Comparison of ENCODE assay signal across 8 cellular contexts in genomic region chr3:138914870-138915502, GRCh38. TPM values are rescaled to one million over a fixed set of nuclear protein-coding genes. Genes with fewer than 3 reads are reported as not detected.
DNase-seq lines count a peak whose midpoint lies in the region; ATAC-seq and TF ChIP-seq lines count a peak whose summit lies in the region.

No MANE protein-coding gene starts in this region.

- peak overlapping the region; percentile 92 for H2AFZ ChIP-seq in osteoblast (ENCODE audit: low read length)

- H3K79me2 ChIP-seq in osteoblast (ENCODE audit: insufficient read depth, low read length), result no peaks in the 10 kb centered on the region

- peak overlapping the region; percentile 83 for H3K4me3 ChIP-seq in cardiac muscle cell
- H3K4me3 ChIP-seq in SJSA1, result peak overlapping the region; percentile 69
- peak overlapping the region; percentile 84 for H3K4me3 ChIP-seq in osteoblast (ENCODE audit: insufficient read depth, low read length)

- H3K27me3 ChIP-seq in cardiac muscle cell, result peaks cover 2% of the 10 kb centered on the region
- no peaks in the 10 kb centered on the region for H3K27me3 ChIP-seq in SJSA1 (replicated peaks)
- no peaks in the 10 kb centered on the region for H3K27me3 ChIP-seq in osteoblast (ENCODE audit: insufficient read depth, low read length)

- ATAC-seq in Right ventricle myocardium inferior (no peak), HG03135 (IDR thresholded peaks at IDR 0.05; ENCODE audit: unreplicated experiment) (peak; percentile 11)

- H3K4me1 ChIP-seq in cardiac muscle cell (ENCODE audit: low read depth), result no peaks in the 10 kb centered on the region
- 0 out of 2 replicates have a peak, but pooled peaks cover 11% of the 10 kb centered on the region for H3K4me1 ChIP-seq in SJSA1 (replicated peaks)
- H3K4me1 ChIP-seq in osteoblast (ENCODE audit: insufficient read depth, low read length), result peaks cover 5% of the 10 kb centered on the region

- TF ChIP-seq CTCF in cardiac muscle cell (IDR thresholded peaks at IDR 0.05; ENCODE audit: low read depth, low read length) (no peak), osteoblast (IDR thresholded peaks at IDR 0.05; ENCODE audit: extremely low read depth, low read depth, low read length) (no peak)

- H3K9me3 ChIP-seq in cardiac muscle cell (ENCODE audit: low read depth), result no peaks in the 10 kb centered on the region
- no peaks in the 10 kb centered on the region for H3K9me3 ChIP-seq in SJSA1 (replicated peaks)
- no peaks in the 10 kb centered on the region for H3K9me3 ChIP-seq in osteoblast (ENCODE audit: low read depth, low read length)

- H3K27ac ChIP-seq in cardiac muscle cell, result no peak overlapping the region
- H3K27ac ChIP-seq in SJSA1, result peak overlapping the region; percentile 88
- no peak overlapping the region for H3K27ac ChIP-seq in osteoblast (ENCODE audit: low read depth, low read length)

- DNase-seq in cardiac muscle cell (ENCODE audit: low read depth in 1 of 2, low spot score in 1 of 2) (no peak), Right ventricle myocardium inferior (ENCODE audit: missing footprints) (no peak), SJSA1 (ENCODE audit: low read depth in 1 of 2, low spot score in 2 of 2) (peak in 1 of 2 experiments; percentile 82), erythroblast (lab: John Stamatoyannopoulos, UW) (no peak), osteoblast (ENCODE audit: insufficient read length, low spot score, missing footprints) (peak; percentile 89), COLO829 (ENCODE audit: low spot score) (no peak), retina (no peak)

- peak overlapping the region; percentile 91 for H3K4me2 ChIP-seq in osteoblast (ENCODE audit: insufficient read depth, low read length)

- peak; percentile 29 for TF ChIP-seq POLR2A in erythroblast (IDR thresholded peaks at IDR 0.05; ENCODE audit: low read length)

- H3K36me3 ChIP-seq in cardiac muscle cell, result no peaks in the 10 kb centered on the region
- H3K36me3 ChIP-seq in SJSA1, result no peaks in the 10 kb centered on the region
- no peaks in the 10 kb centered on the region for H3K36me3 ChIP-seq in osteoblast (ENCODE audit: insufficient read depth, low read length)

- intact Hi-C loops in Right ventricle myocardium inferior (cut with DNase I), result loop anchor here (1.0 to 10.0 kb wide), 5 partner anchors 80 to 570 kb away; partner anchors contain the start of genes CEP70, MRAS and PIK3CB

- H4K20me1 ChIP-seq in osteoblast (ENCODE audit: insufficient read depth, low read length), result no peaks in the 10 kb centered on the region

RNA-seq across cellular contexts. Expression of gene FOXL2, which starts 32.0 kb away (rescaled TPM):
- total RNA-seq in cardiac muscle cell (0.25 TPM in 1 of 2 replicates, not detected in the other), Right ventricle myocardium inferior (not detected), osteoblast (under 0.01 and 0.36 TPM in 2 replicates)
- not detected in 2 replicates for polyA plus RNA-seq in cardiac muscle cell
- not detected in 2 replicates for total RNA-seq in SJSA1 (2014; rRNA removed; shearing (Covaris generic))

RNA-seq across cellular contexts. Expression of gene FOXL2NB, which starts 32.0 kb away (rescaled TPM):
- total RNA-seq in cardiac muscle cell (0.11 TPM in 1 of 2 replicates, not detected in the other), Right ventricle myocardium inferior (not detected), osteoblast (0.36 TPM in 1 of 2 replicates, not detected in the other)
- not detected in 2 replicates for polyA plus RNA-seq in cardiac muscle cell
- total RNA-seq in SJSA1 (2014; rRNA removed; shearing (Covaris generic)), result not detected in 2 replicates
